In the genomic region with DNA sequence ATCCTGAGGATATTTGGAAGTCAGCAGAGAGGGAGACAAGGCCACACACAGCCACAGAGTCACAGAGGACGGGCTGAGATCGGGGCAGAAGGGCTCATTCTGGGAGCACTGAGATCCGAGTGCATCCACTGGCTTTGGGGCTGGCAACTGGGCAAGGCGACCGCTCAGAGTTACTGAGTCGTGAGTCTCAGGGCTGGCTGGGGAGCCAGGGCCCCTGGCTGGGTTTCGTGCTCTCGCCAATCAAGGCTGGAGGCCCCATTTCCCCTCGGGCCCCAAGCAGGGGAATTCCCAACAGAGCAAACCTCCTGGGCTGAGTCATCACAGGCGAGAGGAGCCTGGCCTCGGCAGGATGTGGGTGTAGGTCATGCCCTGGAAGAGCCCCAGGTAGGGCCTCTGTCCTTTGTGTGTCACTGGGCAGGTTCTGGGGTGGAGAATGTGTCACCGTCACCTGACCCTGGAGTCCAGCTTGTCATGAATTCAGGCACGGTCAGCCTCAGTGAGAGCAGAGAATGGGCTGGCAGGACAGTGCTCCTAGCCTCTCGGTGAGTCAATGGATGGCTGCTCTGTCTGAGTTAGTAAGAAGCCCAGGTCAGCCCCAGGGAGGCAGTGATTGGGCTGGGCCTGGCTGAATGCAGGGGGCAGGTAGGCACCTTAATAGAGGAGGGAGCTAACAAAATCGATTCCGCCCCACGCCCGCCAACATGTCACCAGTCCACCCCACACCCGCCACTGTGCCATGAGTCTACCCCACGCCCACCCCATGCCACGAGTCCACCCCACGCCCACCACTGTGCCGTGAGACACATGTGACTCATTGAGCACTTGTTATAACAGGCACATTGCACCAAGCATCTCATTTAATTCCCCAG, we compare ENCODE assay signal across 1 cellular context.
TF ChIP-seq lines count a peak whose summit lies in the region.

No MANE protein-coding gene starts in this region.

TF ChIP-seq in HepG2, 621 proteins besides CTCF, POLR2A, EP300 and RAD21 (continued from another document):
- TF ChIP-seq, protein P1, sequence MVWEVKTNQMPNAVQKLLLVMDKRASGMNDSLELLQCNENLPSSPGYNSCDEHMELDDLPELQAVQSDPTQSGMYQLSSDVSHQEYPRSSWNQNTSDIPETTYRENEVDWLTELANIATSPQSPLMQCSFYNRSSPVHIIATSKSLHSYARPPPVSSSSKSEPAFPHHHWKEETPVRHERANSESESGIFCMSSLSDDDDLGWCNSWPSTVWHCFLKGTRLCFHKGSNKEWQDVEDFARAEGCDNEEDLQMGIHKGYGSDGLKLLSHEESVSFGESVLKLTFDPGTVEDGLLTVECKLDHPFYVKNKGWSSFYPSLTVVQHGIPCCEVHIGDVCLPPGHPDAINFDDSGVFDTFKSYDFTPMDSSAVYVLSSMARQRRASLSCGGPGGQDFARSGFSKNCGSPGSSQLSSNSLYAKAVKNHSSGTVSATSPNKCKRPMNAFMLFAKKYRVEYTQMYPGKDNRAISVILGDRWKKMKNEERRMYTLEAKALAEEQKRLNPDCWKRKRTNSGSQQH (CRISPR knock-in tag; IDR thresholded peaks at IDR 0.05; ENCODE audit: low read depth) = 0 out of 2 replicates have a peak, but pooled peaks have one; percentile 44
- no peak for TF ChIP-seq MATR3 (CRISPR knock-in tag; IDR thresholded peaks at IDR 0.05)
- TF ChIP-seq, protein P2, sequence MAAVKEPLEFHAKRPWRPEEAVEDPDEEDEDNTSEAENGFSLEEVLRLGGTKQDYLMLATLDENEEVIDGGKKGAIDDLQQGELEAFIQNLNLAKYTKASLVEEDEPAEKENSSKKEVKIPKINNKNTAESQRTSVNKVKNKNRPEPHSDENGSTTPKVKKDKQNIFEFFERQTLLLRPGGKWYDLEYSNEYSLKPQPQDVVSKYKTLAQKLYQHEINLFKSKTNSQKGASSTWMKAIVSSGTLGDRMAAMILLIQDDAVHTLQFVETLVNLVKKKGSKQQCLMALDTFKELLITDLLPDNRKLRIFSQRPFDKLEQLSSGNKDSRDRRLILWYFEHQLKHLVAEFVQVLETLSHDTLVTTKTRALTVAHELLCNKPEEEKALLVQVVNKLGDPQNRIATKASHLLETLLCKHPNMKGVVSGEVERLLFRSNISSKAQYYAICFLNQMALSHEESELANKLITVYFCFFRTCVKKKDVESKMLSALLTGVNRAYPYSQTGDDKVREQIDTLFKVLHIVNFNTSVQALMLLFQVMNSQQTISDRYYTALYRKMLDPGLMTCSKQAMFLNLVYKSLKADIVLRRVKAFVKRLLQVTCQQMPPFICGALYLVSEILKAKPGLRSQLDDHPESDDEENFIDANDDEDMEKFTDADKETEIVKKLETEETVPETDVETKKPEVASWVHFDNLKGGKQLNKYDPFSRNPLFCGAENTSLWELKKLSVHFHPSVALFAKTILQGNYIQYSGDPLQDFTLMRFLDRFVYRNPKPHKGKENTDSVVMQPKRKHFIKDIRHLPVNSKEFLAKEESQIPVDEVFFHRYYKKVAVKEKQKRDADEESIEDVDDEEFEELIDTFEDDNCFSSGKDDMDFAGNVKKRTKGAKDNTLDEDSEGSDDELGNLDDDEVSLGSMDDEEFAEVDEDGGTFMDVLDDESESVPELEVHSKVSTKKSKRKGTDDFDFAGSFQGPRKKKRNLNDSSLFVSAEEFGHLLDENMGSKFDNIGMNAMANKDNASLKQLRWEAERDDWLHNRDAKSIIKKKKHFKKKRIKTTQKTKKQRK (IDR thresholded peaks at IDR 0.05; ENCODE audit: low read length) = no peak
